ENCODE assay signal across 1 cellular context in the genomic region with DNA sequence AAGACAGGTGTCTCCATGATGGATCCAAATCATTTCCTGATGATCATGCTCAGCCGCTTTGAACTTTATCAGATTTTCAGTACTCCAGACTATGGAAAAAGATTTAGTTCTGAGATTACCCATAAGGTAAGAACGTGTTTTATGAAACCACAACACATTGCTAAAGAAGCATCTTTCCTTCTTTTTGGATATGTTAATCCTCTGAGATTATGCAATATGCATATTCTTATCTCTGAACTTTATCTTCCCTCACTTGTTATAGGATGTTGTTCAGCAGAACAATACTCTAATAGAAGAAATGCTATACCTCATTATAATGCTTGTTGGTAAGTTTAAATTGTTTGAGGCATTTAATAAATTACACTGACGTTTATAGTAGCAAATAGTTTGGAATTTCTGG.
TF ChIP-seq lines count a peak whose summit lies in the region.

No MANE protein-coding gene starts in this region.

TF ChIP-seq in K562, 482 proteins besides CTCF, POLR2A, EP300 and RAD21 (continued from another document):
- TF ChIP-seq ZBTB11 (CRISPR knock-in tag; IDR thresholded peaks at IDR 0.05) = no peak
- peak; percentile 73 for TF ChIP-seq CEBPB (tag; IDR thresholded peaks at IDR 0.05)
- no peak for TF ChIP-seq POLR2H (tag; IDR thresholded peaks at IDR 0.05; ENCODE audit: low read depth)
